Comparison of ENCODE assay signal across 9 cellular contexts in genomic region chr7:130893441-130893894, GRCh38.
DNase-seq lines count a peak whose midpoint lies in the region; ATAC-seq and TF ChIP-seq lines count a peak whose summit lies in the region.
"Had no signal": no experiment of that assay in that cellular context is flagged by ENCODE, and none has a peak within 500 bp of the region (broad histone marks: within the 10 kb centered on the region; RNA-seq: fewer than 3 reads in every experiment).

No MANE protein-coding gene starts in this region.

- no peaks in the 10 kb centered on the region for H3K9me3 ChIP-seq in AG04450 (ENCODE audit: control insufficient read depth, insufficient read depth, low read length)
- no peaks in the 10 kb centered on the region for H3K9me3 ChIP-seq in Panc1 (ENCODE audit: control insufficient read depth, insufficient read depth, low read depth, low read length)
- H3K9me3 ChIP-seq: pancreas had no signal

- peaks cover 5% of the 10 kb centered on the region for H3K36me3 ChIP-seq in Panc1 (ENCODE audit: control insufficient read depth, insufficient read depth, low read length)
- H3K36me3 ChIP-seq: pancreas had no signal

- peaks cover 97% of the 10 kb centered on the region for H3K4me1 ChIP-seq in Panc1 (ENCODE audit: control insufficient read depth, insufficient read depth, low read length)

- H3K27me3 ChIP-seq in AG04450 (ENCODE audit: control insufficient read depth, insufficient read depth, low read length), result no peaks in the 10 kb centered on the region
- H3K27me3 ChIP-seq in Panc1 (ENCODE audit: control insufficient read depth, insufficient read depth, low read length), result no peaks in the 10 kb centered on the region
- H3K27me3 ChIP-seq: pancreas had no signal

- no peak for DNase-seq in AG04450 (ENCODE audit: low read depth, low spot score)
- DNase-seq in Panc1 (ENCODE audit: low read depth, low spot score), result no peak
- peak; percentile 59 for DNase-seq in dedifferentiated amniotic fluid mesenchymal stem cell (ENCODE audit: extremely low spot score)
- DNase-seq in myocyte (ENCODE audit: low read depth), result peak; percentile 68
- DNase-seq in cortex of kidney (lab: John Stamatoyannopoulos, UW), result no peak
- DNase-seq in islet precursor cell, result no peak

- POLR2A ChIA-PET in AG04450 (lab: Yijun Ruan, JAX) (interaction anchor here (1.1 to 1.3 kb wide), 2 partner anchors 11 to 18 kb away, joined by 4 to 6 read pairs; no protein-coding TSS in a partner anchor), Panc1 (lab: Charles Lee) (interaction anchor here (0.6 to 1.1 kb wide), 5 partner anchors 10 to 67 kb away, joined by 3 to 8 read pairs (median 5); no protein-coding TSS in a partner anchor)

- no peak overlapping the region for H3K4me3 ChIP-seq in AG04450 (ENCODE audit: low read depth, low read length)
- H3K4me3 ChIP-seq in Panc1 (ENCODE audit: low read depth in 2 of 2, low read length in 2 of 2), result peak overlapping the region in 1 of 2 experiments; percentile 19; a peak in 1 of 4 replicates
- H3K4me3 ChIP-seq: pancreas had no signal

- BruUV-seq in Panc1 (replicated peaks; lab: Mats Ljungman, UMichigan), result TSS peak; percentile 37

- ATAC-seq in Panc1, result no peak
- no peak for ATAC-seq in GM21515 (IDR thresholded peaks at IDR 0.05; ENCODE audit: unreplicated experiment)
- no peak for ATAC-seq in GM21447 (IDR thresholded peaks at IDR 0.05; ENCODE audit: unreplicated experiment)

- peak overlapping the region; percentile 87 for H3K27ac ChIP-seq in AG04450 (ENCODE audit: low read depth, low read length)
- H3K27ac ChIP-seq in Panc1 (ENCODE audit: low read length), result peak overlapping the region; percentile 100

- TF ChIP-seq CTCF in AG04450 (IDR thresholded peaks at IDR 0.05; ENCODE audit: low read depth, low read length), result no peak
- no peak for TF ChIP-seq CTCF in Panc1 (IDR thresholded peaks at IDR 0.05)

- intact Hi-C loops in Panc1 (cut with micrococcal nuclease; ENCODE audit: unreplicated experiment), result no loop called here

- CTCF ChIA-PET in AG04450 (lab: Charles Lee), result interaction anchor here (0.6 to 2.3 kb wide), 4 partner anchors 10 to 147 kb away, joined by 3 to 14 read pairs (median 6); no protein-coding TSS in a partner anchor
- CTCF ChIA-PET in Panc1 (lab: Charles Lee), result interaction anchor here (0.7 to 1.2 kb wide), 3 partner anchors 11 to 66 kb away, joined by 4 to 6 read pairs (median 5); no protein-coding TSS in a partner anchor

- in situ Hi-C loops in Panc1 (cut with HindIII; ENCODE audit: low pct_unique_long_range_greater_than_20kb, low sequenced_read_pairs), result no loop called here

Comparison
In these comparisons a context has a peak if more than half of its experiments do, and no peak if none do; other contexts are left out.
1. DNase-seq: peak in dedifferentiated amniotic fluid mesenchymal stem cell (single experiment) and myocyte (single experiment); none in AG04450 (single experiment), Panc1 (single experiment), cortex of kidney (single experiment) and islet precursor cell (single experiment).